ENCODE assay signal across 19 cellular contexts in the genomic region with DNA sequence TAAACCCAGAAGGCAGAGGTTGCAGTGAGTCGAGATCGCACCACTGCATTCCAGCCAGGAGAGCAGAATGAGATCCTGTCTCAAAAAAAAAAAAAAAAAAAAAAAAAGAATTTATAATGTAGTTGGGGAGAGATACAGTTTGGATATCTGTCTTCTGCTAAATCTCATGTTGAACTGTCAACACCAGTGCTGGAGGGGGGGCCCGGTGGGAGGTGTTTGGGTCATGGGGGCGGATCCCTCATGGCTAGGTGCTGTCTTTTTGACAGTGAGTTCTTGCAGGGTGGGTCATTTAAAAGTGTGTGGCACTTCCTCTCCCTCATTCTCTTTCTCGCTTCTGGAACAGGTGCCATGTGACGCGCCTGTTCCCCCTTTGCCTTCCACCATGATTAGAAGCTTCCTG. TPM values are rescaled to one million over a fixed set of nuclear protein-coding genes. Genes with fewer than 3 reads are reported as not detected.
DNase-seq lines count a peak whose midpoint lies in the region; ATAC-seq, FAIRE-seq and TF ChIP-seq lines count a peak whose summit lies in the region.
"Had no signal": no experiment of that assay in that cellular context is flagged by ENCODE, and none has a peak within 500 bp of the region (broad histone marks: within the 10 kb centered on the region; RNA-seq: fewer than 3 reads in every experiment).

No MANE protein-coding gene starts in this region.

- no peak overlapping the region for H3K27ac ChIP-seq in heart left ventricle
- no peak overlapping the region for H3K27ac ChIP-seq in left ventricle myocardium inferior (replicated peaks)
- H3K27ac ChIP-seq in K562 (ENCODE audit: extremely low read depth, low read depth, low read length): no peak overlapping the region
- H3K27ac ChIP-seq in brain microvascular endothelial cell: no peak overlapping the region
- H3K27ac ChIP-seq: BLaER1, HL-60 had no signal

- no peak for FAIRE-seq in K562 (lab: Jason Lieb, UNC)
- FAIRE-seq: A204.1, GM12878, GM18507, H1 had no signal

- no peak overlapping the region for H3K4me3 Mint-ChIP-seq in type B pancreatic cell
- H3K4me3 Mint-ChIP-seq: CD8-positive, alpha-beta memory T cell; HFFc6 had no signal

- CTCF ChIA-PET in K562 (lab: Yijun Ruan, JAX; ENCODE audit: low intra/inter-chr PET ratio): no interaction called here

- TF ChIP-seq CTCF in heart left ventricle (IDR thresholded peaks at IDR 0.05) (no peak), left ventricle myocardium inferior (IDR thresholded peaks at IDR 0.05; ENCODE audit: borderline replicate concordance) (no peak), K562 (IDR thresholded peaks at IDR 0.05 in 2 of 3, conservative IDR thresholded peaks at IDR 0.05 in 1 of 3; ENCODE audit: insufficient read depth in 2 of 3, low read depth in 1 of 3, low read length in 3 of 3) (no peak), type B pancreatic cell (conservative IDR thresholded peaks at IDR 0.05) (no peak), brain microvascular endothelial cell (IDR thresholded peaks at IDR 0.05; ENCODE audit: low read depth, low read length, missing control alignments) (no peak)

- no peak for TF ChIP-seq EP300 in K562 (IDR thresholded peaks at IDR 0.05; ENCODE audit: low read length)

- no TSS peak for BruUV-seq in K562 (replicated peaks; lab: Mats Ljungman, UMichigan)

- 0 out of 2 replicates have a peak, but pooled peaks cover 6% of the 10 kb centered on the region for H4K20me1 ChIP-seq in K562 (replicated peaks; ENCODE audit: control insufficient read depth, insufficient read depth, low read length)

- H3K9ac ChIP-seq in K562 (ENCODE audit: insufficient read depth in 1 of 2, low read depth in 2 of 2, low read length in 2 of 2): no peak overlapping the region
- H3K9ac ChIP-seq: BLaER1 had no signal

- TF ChIP-seq RAD21 in K562 (CRISPR knock-in tag; conservative IDR thresholded peaks at IDR 0.05 in 1 of 2, IDR thresholded peaks at IDR 0.05 in 1 of 2): no peak

- H3K9me3 ChIP-seq in heart left ventricle: no peaks in the 10 kb centered on the region
- no peaks in the 10 kb centered on the region for H3K9me3 ChIP-seq in left ventricle myocardium inferior (replicated peaks)
- no peaks in the 10 kb centered on the region for H3K9me3 ChIP-seq in K562 (replicated peaks; ENCODE audit: control insufficient read depth, insufficient read depth, low read depth, low read length)
- H3K9me3 ChIP-seq: BLaER1, Caco-2, HAP-1 had no signal

- peaks cover 7% of the 10 kb centered on the region; the same call in 2 of the 3 replicates for H3K79me2 ChIP-seq in K562 (ENCODE audit: control insufficient read depth, insufficient read depth, low read length)

- peak in 3 of 5 donors; percentile 16 to 50 (median 48) for DNase-seq in heart left ventricle
- DNase-seq in left ventricle myocardium inferior: no peak
- DNase-seq in K562 (ENCODE audit: extremely low read depth in 1 of 4, low spot score in 3 of 4): no peak
- peak; percentile 10 for DNase-seq in iris pigment epithelial cell (ENCODE audit: low read depth)
- DNase-seq in type B pancreatic cell (ENCODE audit: extremely low spot score, unreplicated experiment): no peak
- DNase-seq in brain microvascular endothelial cell: no peak
- DNase-seq: Caco-2; CD8-positive, alpha-beta memory T cell; DMS53; HFFc6 had no signal

- H3K36me3 ChIP-seq in heart left ventricle (no peaks in the 10 kb centered on the region), left ventricle myocardium inferior (no peaks in the 10 kb centered on the region), K562 (ENCODE audit: control insufficient read depth, insufficient read depth, low read length) (no peaks in the 10 kb centered on the region; the same call in 2 of the 3 replicates), brain microvascular endothelial cell (replicated peaks) (no peaks in the 10 kb centered on the region)
- H3K36me3 ChIP-seq: HAP-1 had no signal

- H3K27me3 Mint-ChIP-seq in type B pancreatic cell: no peaks in the 10 kb centered on the region
- H3K27me3 Mint-ChIP-seq: CD8-positive, alpha-beta memory T cell had no signal

- H3K9me1 ChIP-seq in K562 (ENCODE audit: control insufficient read depth, insufficient read depth, low read length): no peaks in the 10 kb centered on the region

- POLR2A ChIA-PET in K562 (lab: Yijun Ruan, JAX): interaction anchor here (1.0 to 3.1 kb wide), 2 partner anchors 10 to 56 kb away, joined by 3 to 30 read pairs; no protein-coding TSS in a partner anchor

- TF ChIP-seq POLR2A in heart left ventricle (IDR thresholded peaks at IDR 0.05) (no peak), K562 (conservative IDR thresholded peaks at IDR 0.05) (no peak)

- peaks cover 5% of the 10 kb centered on the region for H3K4me1 Mint-ChIP-seq in type B pancreatic cell (ENCODE audit: unreplicated experiment)

- peak in 3 of 4 donors; percentile 48 to 73 (median 61) for ATAC-seq in heart left ventricle
- ATAC-seq in K562: peak; percentile 40; the same call in 2 of the 3 replicates
- no peak for ATAC-seq in GM18520 (IDR thresholded peaks at IDR 0.05; ENCODE audit: unreplicated experiment)
- ATAC-seq in GM21528 (IDR thresholded peaks at IDR 0.05; ENCODE audit: low FRiP score, unreplicated experiment): no peak
- ATAC-seq: GM12878 had no signal

- peak overlapping the region; percentile 42 for H3K27ac Mint-ChIP-seq in type B pancreatic cell
- H3K27ac Mint-ChIP-seq: HFFc6 had no signal

- H3K27me3 ChIP-seq in heart left ventricle: no peaks in the 10 kb centered on the region
- no peaks in the 10 kb centered on the region for H3K27me3 ChIP-seq in left ventricle myocardium inferior (ENCODE audit: low read depth)
- H3K27me3 ChIP-seq in K562 (ENCODE audit: control insufficient read depth in 2 of 2, insufficient read depth in 2 of 2, low read length in 2 of 2): no peaks in the 10 kb centered on the region
- no peaks in the 10 kb centered on the region for H3K27me3 ChIP-seq in brain microvascular endothelial cell (replicated peaks)
- H3K27me3 ChIP-seq: BLaER1 had no signal

- peaks cover 0 to 18% (median under 1%) of the 10 kb centered on the region in 12 donors for H3K4me1 ChIP-seq in heart left ventricle
- peaks cover 13% of the 10 kb centered on the region for H3K4me1 ChIP-seq in left ventricle myocardium inferior
- H3K4me1 ChIP-seq in K562 (replicated peaks in 1 of 2; ENCODE audit: control insufficient read depth in 2 of 2, insufficient read depth in 2 of 2, low read length in 2 of 2): peaks cover 0 to 6% of the 10 kb centered on the region in 2 experiments; a peak in 2 of 5 replicates

- H3K4me3 ChIP-seq in heart left ventricle (no peak overlapping the region), left ventricle myocardium inferior (no peak overlapping the region), K562 (no peak overlapping the region), brain microvascular endothelial cell (ENCODE audit: low read depth, low read length) (no peak overlapping the region)
- H3K4me3 ChIP-seq: BLaER1, GM12878, HAP-1 had no signal

- in situ Hi-C loops in K562 (cut with MboI) (no loop called here), brain microvascular endothelial cell (cut with HindIII; ENCODE audit: low pct_ligation_motif_present, low sequenced_read_pairs) (loop anchor here (10.0 kb wide), 1 partner anchor 85 kb away; no protein-coding TSS in a partner anchor)

- no peak overlapping the region for H3K4me2 ChIP-seq in K562 (ENCODE audit: insufficient read depth, low read length)
- H3K4me2 ChIP-seq: BLaER1 had no signal

- WGBS in heart left ventricle, 4 donors: 54 to 63% (median 61%) methylated on average over 7 of the region's 7 CpGs
- 87% methylated on average over 7 of the region's 7 CpGs for WGBS in K562 (ENCODE audit: insufficient coverage, low coverage, missing lambda C conversion rate)

- H3K36me3 Mint-ChIP-seq in type B pancreatic cell: no peaks in the 10 kb centered on the region

- no peaks in the 10 kb centered on the region for H3K9me3 Mint-ChIP-seq in type B pancreatic cell
- H3K9me3 Mint-ChIP-seq: CD8-positive, alpha-beta memory T cell; HFFc6 had no signal

- intact Hi-C loops in heart left ventricle (cut with DNase I) (no loop called here), left ventricle myocardium inferior (cut with micrococcal nuclease) (no loop called here), K562 (cut with micrococcal nuclease) (loop anchor here (10.0 kb wide), 1 partner anchor 365 kb away; a partner anchor contains a TSS)

- H2AFZ ChIP-seq in K562 (ENCODE audit: low read depth, low read length): no peak overlapping the region

TF ChIP-seq in K562, 482 proteins besides CTCF, POLR2A, EP300 and RAD21 (continues in another document):
- TF ChIP-seq ESRRB (CRISPR knock-in tag; IDR thresholded peaks at IDR 0.05; ENCODE audit: borderline replicate concordance): no peak

RNA-seq across cellular contexts. Expression of a gene that starts 32.8 kb away (rescaled TPM):
- total RNA-seq in heart left ventricle (100 to 1,000 TPM in 6 of 9 donors, 10 to 100 TPM in 3; 71.1 to 173 (median 107) TPM), left ventricle myocardium inferior (102 TPM), K562 (2014; rRNA removed) (19.7 and 20.1 TPM in 2 replicates), K562 (2014; rRNA removed; fragmentation: Illumina TruSeq; extraction: Trizol) (29.6 and 39.5 TPM in 2 replicates), K562 (2015; rRNA removed; fragmentation: Illumina TruSeq; extraction: Trizol) (33.3 and 33.9 TPM in 2 replicates), K562 (2021) (24.9 and 27.8 TPM in 2 replicates), type B pancreatic cell (ENCODE audit: low replicate concordance) (59.1 and 119 TPM in 2 replicates)
- polyA plus RNA-seq in heart left ventricle (10 to 100 TPM; 31.9 to 76.8 TPM), K562 (2011; rRNA removed) (31.9 and 34.5 TPM in 2 replicates), K562 (2014; fragmentation: Illumina TruSeq; extraction: Trizol) (27.3 and 27.6 TPM in 2 replicates), K562 (2014; fragmentation: Nextera tagmentation; extraction: Ambion mirVana) (1 to 10 TPM; 5.8 to 6.1 TPM), K562 (2014; rRNA removed) (19.1 and 21.2 TPM in 2 replicates)
- total RNA-seq in K562 (2011; cell fraction: chromatin; rRNA removed; ENCODE audit: low replicate concordance): 77.3 and 128 TPM in 2 replicates
- total RNA-seq in K562 (2011; cell fraction: nucleolus; rRNA removed): 38.0 and 40.8 TPM in 2 replicates
- 61.1 and 81.7 TPM in 2 replicates for total RNA-seq in K562 (2011; cell fraction: nucleoplasm; rRNA removed)
- polyA plus RNA-seq in K562 (2011; cell fraction: cytosol; rRNA removed): 24.3 and 28.5 TPM in 2 replicates
- polyA plus RNA-seq in K562 (2011; cell fraction: nucleus; rRNA removed): 31.9 and 33.0 TPM in 2 replicates
- 17.8 and 31.5 TPM in 2 replicates for polyA plus RNA-seq in K562 (2012)
- 48.7 and 54.3 TPM in 2 replicates for polyA minus RNA-seq in K562 (2011; rRNA and poly(A)+ RNA removed)
- polyA minus RNA-seq in K562 (2011; cell fraction: cytosol; rRNA and poly(A)+ RNA removed): 16.9 and 22.4 TPM in 2 replicates
- polyA minus RNA-seq in K562 (2011; cell fraction: nucleus; rRNA and poly(A)+ RNA removed): 17.0 and 35.5 TPM in 2 replicates

Comparison
In these comparisons a context has a peak if more than half of its experiments do, and no peak if none do; other contexts are left out.
1. DNase-seq: peak in heart left ventricle (3 of 5) and iris pigment epithelial cell (single experiment); none in left ventricle myocardium inferior (single experiment), K562 (0 of 4), type B pancreatic cell (single experiment) and brain microvascular endothelial cell (single experiment).
2. ATAC-seq: peak in heart left ventricle (3 of 4) and K562 (single experiment); none in GM18520 (single experiment) and GM21528 (single experiment).